ENCODE assay signal across 8 cellular contexts in genomic region chr19:35000647-35001501, GRCh38. TPM values are rescaled to one million over a fixed set of nuclear protein-coding genes. Genes with fewer than 3 reads are reported as not detected.
A peak's percentile ranks its signal among the peaks of the same experiment; 100 is the strongest.
DNase-seq lines count a peak whose midpoint lies in the region; ATAC-seq and TF ChIP-seq lines count a peak whose summit lies in the region.

No MANE protein-coding gene starts in this region.

- DNase-seq in COLO829 (ENCODE audit: low spot score) = peak; percentile 16
- no peak for DNase-seq in Panc1 (ENCODE audit: low read depth, low spot score)
- DNase-seq in activated effector memory CD4-positive, alpha-beta T cell treated with Interleukin-2 at 50 U/mL for 16 hours = peak; percentile 61
- DNase-seq in germinal center (ENCODE audit: low spot score) = peak; percentile 53
- DNase-seq in NCI-H446 (lab: John Stamatoyannopoulos, UW) = no peak

- TSS peak; percentile 60 for BruUV-seq in Panc1 (replicated peaks; lab: Mats Ljungman, UMichigan)

- H3K79me2 ChIP-seq in parathyroid adenoma = peaks cover 9% of the 10 kb centered on the region

- POLR2A ChIA-PET in HEK293 (lab: Yijun Ruan, JAX) = interaction anchor here (0.7 to 3.0 kb wide), 10 partner anchors 10 to 323 kb away, joined by 3 to 20 read pairs (median 6); partner anchors contain the start of genes SCGB2B2, SCN1B, ZNF30 and ZNF302
- POLR2A ChIA-PET in Panc1 (lab: Charles Lee) = no interaction called here

- CTCF ChIA-PET in HEK293 (lab: Yijun Ruan, JAX) (interaction anchor here (0.6 to 4.3 kb wide), 13 partner anchors 11 to 548 kb away, joined by 3 to 35 read pairs (median 3); no protein-coding TSS in a partner anchor), Panc1 (lab: Charles Lee) (no interaction called here)

- intact Hi-C loops in Panc1 (cut with micrococcal nuclease; ENCODE audit: unreplicated experiment) = no loop called here

- H3K27me3 ChIP-seq in Panc1 (ENCODE audit: control insufficient read depth, insufficient read depth, low read length) (no peaks in the 10 kb centered on the region), parathyroid adenoma (ENCODE audit: control insufficient read depth, insufficient read depth, low read length) (no peaks in the 10 kb centered on the region)

- H3K27ac ChIP-seq in HEK293 (ENCODE audit: extremely low read depth, low read depth, low read length) = peak overlapping the region; percentile 98
- H3K27ac ChIP-seq in Panc1 (ENCODE audit: low read length) = peak overlapping the region; percentile 75
- peak overlapping the region; percentile 100 for H3K27ac ChIP-seq in parathyroid adenoma

- peak; percentile 30 for ATAC-seq in Panc1
- ATAC-seq in HG03280 (IDR thresholded peaks at IDR 0.05; ENCODE audit: unreplicated experiment) = no peak

- H3K36me3 ChIP-seq in HEK293 (ENCODE audit: control insufficient read depth in 2 of 2, insufficient read depth in 1 of 2, low read length in 2 of 2) (peaks cover 40% of the 10 kb centered on the region in 2 experiments), Panc1 (ENCODE audit: control insufficient read depth, insufficient read depth, low read length) (no peaks in the 10 kb centered on the region), parathyroid adenoma (ENCODE audit: control insufficient read depth, insufficient read depth, low read length) (no peaks in the 10 kb centered on the region)

- H3K9me3 ChIP-seq in HEK293 (ENCODE audit: control insufficient read depth, insufficient read depth, low read depth, low read length) = no peaks in the 10 kb centered on the region
- H3K9me3 ChIP-seq in Panc1 (ENCODE audit: control insufficient read depth, insufficient read depth, low read depth, low read length) = no peaks in the 10 kb centered on the region
- H3K9me3 ChIP-seq in parathyroid adenoma (ENCODE audit: control insufficient read depth, low read length) = no peaks in the 10 kb centered on the region

- peak overlapping the region; percentile 80 for H3K4me2 ChIP-seq in parathyroid adenoma (ENCODE audit: low read length)

- in situ Hi-C loops in Panc1 (cut with HindIII; ENCODE audit: low pct_unique_long_range_greater_than_20kb, low sequenced_read_pairs) = no loop called here

- peak overlapping the region; percentile 43 for H2AFZ ChIP-seq in parathyroid adenoma

- H3K4me1 ChIP-seq in HEK293 (ENCODE audit: control insufficient read depth, insufficient read depth, low read length) (peaks cover 38% of the 10 kb centered on the region), Panc1 (ENCODE audit: control insufficient read depth, insufficient read depth, low read length) (peaks cover 13% of the 10 kb centered on the region; the same call in 1 of the 2 replicates), parathyroid adenoma (peaks cover 4% of the 10 kb centered on the region)

- H3K4me3 ChIP-seq in HEK293 (ENCODE audit: low read depth, low read length) = peak overlapping the region; percentile 63
- peak overlapping the region; percentile 56 to 87 for H3K4me3 ChIP-seq in Panc1 (ENCODE audit: low read depth in 2 of 2, low read length in 2 of 2)
- peak overlapping the region; percentile 51 for H3K4me3 ChIP-seq in parathyroid adenoma (ENCODE audit: low read depth, low read length)

- TF ChIP-seq CTCF in HEK293 (tag by site-specific recombination; IDR thresholded peaks at IDR 0.05) (no peak), Panc1 (IDR thresholded peaks at IDR 0.05) (no peak), parathyroid adenoma (IDR thresholded peaks at IDR 0.05) (no peak)

- peak overlapping the region; percentile 13 for H3K9ac ChIP-seq in parathyroid adenoma

TF ChIP-seq in HEK293, 187 proteins besides CTCF, POLR2A, EP300 and RAD21 (continues in another document):
- no peak for TF ChIP-seq ZNF175 (tag by site-specific recombination; IDR thresholded peaks at IDR 0.05)
- TF ChIP-seq AEBP2 (tag by site-specific recombination; IDR thresholded peaks at IDR 0.05; ENCODE audit: borderline replicate concordance) = no peak
- no peak for TF ChIP-seq ZNF660 (tag by site-specific recombination; IDR thresholded peaks at IDR 0.05)
- peak; percentile 72 for TF ChIP-seq ZBTB26 (tag by site-specific recombination; optimal IDR thresholded peaks at IDR 0.05)
- no peak; the same call in 1 of the 2 replicates for TF ChIP-seq SP7 (tag by site-specific recombination; IDR thresholded peaks at IDR 0.05)
- 0 out of 2 replicates have a peak, but pooled peaks have one; percentile 25 for TF ChIP-seq EGR2 (tag by site-specific recombination; IDR thresholded peaks at IDR 0.05; ENCODE audit: low read depth)
- peak; percentile 73 for TF ChIP-seq ZXDB (tag by site-specific recombination; IDR thresholded peaks at IDR 0.05)
- no peak for TF ChIP-seq ZNF266 (tag by site-specific recombination; IDR thresholded peaks at IDR 0.05; ENCODE audit: low read depth)
- no peak for TF ChIP-seq ZNF654 (tag by site-specific recombination; IDR thresholded peaks at IDR 0.05; ENCODE audit: low read depth)
- peak; percentile 66 for TF ChIP-seq ZFHX2 (tag by site-specific recombination; conservative IDR thresholded peaks at IDR 0.05)
- peak; percentile 38; the same call in 1 of the 2 replicates for TF ChIP-seq KLF7 (tag by site-specific recombination; IDR thresholded peaks at IDR 0.05; ENCODE audit: borderline replicate concordance)
- peak; percentile 69; the same call in 1 of the 2 replicates for TF ChIP-seq SCRT2 (tag by site-specific recombination; IDR thresholded peaks at IDR 0.05)
- TF ChIP-seq ZNF248 (tag by site-specific recombination; IDR thresholded peaks at IDR 0.05) = no peak
- TF ChIP-seq, protein P1, sequence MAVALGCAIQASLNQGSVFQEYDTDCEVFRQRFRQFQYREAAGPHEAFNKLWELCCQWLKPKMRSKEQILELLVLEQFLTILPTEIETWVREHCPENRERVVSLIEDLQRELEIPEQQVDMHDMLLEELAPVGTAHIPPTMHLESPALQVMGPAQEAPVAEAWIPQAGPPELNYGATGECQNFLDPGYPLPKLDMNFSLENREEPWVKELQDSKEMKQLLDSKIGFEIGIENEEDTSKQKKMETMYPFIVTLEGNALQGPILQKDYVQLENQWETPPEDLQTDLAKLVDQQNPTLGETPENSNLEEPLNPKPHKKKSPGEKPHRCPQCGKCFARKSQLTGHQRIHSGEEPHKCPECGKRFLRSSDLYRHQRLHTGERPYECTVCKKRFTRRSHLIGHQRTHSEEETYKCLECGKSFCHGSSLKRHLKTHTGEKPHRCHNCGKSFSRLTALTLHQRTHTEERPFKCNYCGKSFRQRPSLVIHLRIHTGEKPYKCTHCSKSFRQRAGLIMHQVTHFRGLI (tag by site-specific recombination; IDR thresholded peaks at IDR 0.05) = no peak
- TF ChIP-seq KLF9 (tag by site-specific recombination; IDR thresholded peaks at IDR 0.05; ENCODE audit: low read depth) = peak; percentile 63
- peak; percentile 38; the same call in 1 of the 2 replicates for TF ChIP-seq ZNF677 (tag by site-specific recombination; IDR thresholded peaks at IDR 0.05)
- TF ChIP-seq ZNF785 (tag by site-specific recombination; IDR thresholded peaks at IDR 0.05) = no peak
- TF ChIP-seq OVOL3 (tag by site-specific recombination; IDR thresholded peaks at IDR 0.05) = no peak
- peak; percentile 79 for TF ChIP-seq ZBTB17 (tag by site-specific recombination; IDR thresholded peaks at IDR 0.05)
- TF ChIP-seq ZNF549 (tag by site-specific recombination; IDR thresholded peaks at IDR 0.05) = no peak
- TF ChIP-seq ZNF157 (tag by site-specific recombination; IDR thresholded peaks at IDR 0.05) = no peak
- TF ChIP-seq ZNF350 (tag by site-specific recombination; IDR thresholded peaks at IDR 0.05) = no peak
- TF ChIP-seq ZSCAN16 (tag by site-specific recombination; IDR thresholded peaks at IDR 0.05) = no peak
- no peak for TF ChIP-seq ZNF416 (tag by site-specific recombination; IDR thresholded peaks at IDR 0.05)
- TF ChIP-seq ZNF76 (tag by site-specific recombination; IDR thresholded peaks at IDR 0.05; ENCODE audit: borderline replicate concordance, low read depth) = peak; percentile 53; the same call in 1 of the 2 replicates

RNA-seq across cellular contexts. Expression of gene GRAMD1A, which starts 0.8 kb away (rescaled TPM):
- total RNA-seq in Panc1 (2021; ENCODE audit: unreplicated experiment) = 69.9 TPM
- polyA plus RNA-seq in Panc1 (2012; ENCODE audit: insufficient read length) = 71.6 TPM

RNA-seq across cellular contexts. Expression of gene SCN1B, which starts 29.4 kb away (rescaled TPM):
- total RNA-seq in Panc1 (2021; ENCODE audit: unreplicated experiment) = 4.6 TPM
- 2.1 TPM for polyA plus RNA-seq in Panc1 (2012; ENCODE audit: insufficient read length)

RNA-seq across cellular contexts. Expression of gene ZNF792, which starts 36.8 kb away (rescaled TPM):
- total RNA-seq in Panc1 (2021; ENCODE audit: unreplicated experiment) = 1.8 TPM
- polyA plus RNA-seq in Panc1 (2012; ENCODE audit: insufficient read length) = 1.2 TPM

RNA-seq across cellular contexts. Expression of gene HPN, which starts 40.6 kb away (rescaled TPM):
- total RNA-seq in Panc1 (2021; ENCODE audit: unreplicated experiment) = 0.08 TPM
- 0.25 TPM for polyA plus RNA-seq in Panc1 (2012; ENCODE audit: insufficient read length)

Comparison
In these comparisons a context has a peak if more than half of its experiments do, and no peak if none do; other contexts are left out.
1. DNase-seq: peak in COLO829 (single experiment), activated effector memory CD4-positive, alpha-beta T cell treated with Interleukin-2 at 50 U/mL for 16 hours (single experiment) and germinal center (single experiment); none in Panc1 (single experiment) and NCI-H446 (0 of 2).
2. Peak in every context shown above with its lines, with median percentiles within 50 percentile points of each other: H3K27ac ChIP-seq and H3K4me3 ChIP-seq.